ENCODE assay signal across 8 cellular contexts in the genomic region with DNA sequence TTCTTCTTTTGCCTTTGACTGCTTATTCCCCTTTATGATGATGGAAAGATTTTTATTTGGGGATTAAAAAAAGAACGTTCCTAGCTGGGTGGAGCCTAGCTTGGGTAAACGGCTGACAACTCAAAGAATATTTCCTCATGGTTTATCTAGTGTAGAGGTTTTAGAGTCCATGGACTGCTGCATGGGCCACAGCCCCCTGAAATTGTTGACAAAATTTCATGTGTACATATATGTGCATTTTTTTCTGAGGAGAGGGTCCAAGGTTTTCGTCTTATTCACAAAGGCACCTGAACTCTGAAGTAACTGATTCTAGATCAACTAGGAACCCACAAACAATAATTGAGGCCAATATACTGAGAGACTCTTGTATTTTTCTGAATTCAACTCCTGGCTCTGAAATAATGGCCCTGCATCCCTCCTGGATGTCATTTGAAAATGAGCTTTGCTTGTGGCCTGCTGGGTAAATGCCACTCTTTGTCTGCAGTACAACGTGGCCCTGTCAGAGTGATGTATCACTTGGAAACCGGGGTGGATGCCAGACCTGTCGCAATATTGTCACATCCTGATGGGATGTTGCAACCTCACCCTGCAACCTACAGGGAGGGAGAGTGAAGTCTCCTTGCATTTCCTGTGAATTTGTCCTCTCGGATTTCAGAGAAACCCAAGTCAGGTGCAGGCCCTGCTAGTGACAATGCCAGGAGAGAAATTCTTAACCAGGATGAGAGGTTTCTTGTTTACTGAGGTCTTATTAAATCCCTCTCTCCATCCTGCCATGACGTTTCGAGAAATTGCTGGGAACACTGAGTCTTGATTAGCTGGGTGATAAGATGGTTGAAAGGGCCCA. TPM values are rescaled to one million over a fixed set of nuclear protein-coding genes. Genes with fewer than 3 reads are reported as not detected.
DNase-seq lines count a peak whose midpoint lies in the region; ATAC-seq, FAIRE-seq and TF ChIP-seq lines count a peak whose summit lies in the region.

No MANE protein-coding gene starts in this region.

- H3K27ac ChIP-seq in AG04450 (ENCODE audit: low read depth, low read length): peak overlapping the region; percentile 90
- peak overlapping the region; percentile 83 for H3K27ac ChIP-seq in angular gyrus (ENCODE audit: low read depth, low read length)
- peak overlapping the region; percentile 100 for H3K27ac ChIP-seq in HepG2 (ENCODE audit: extremely low read length, insufficient read depth, low read length)
- no peak overlapping the region for H3K27ac ChIP-seq in CD8-positive, alpha-beta T cell (ENCODE audit: low read depth, low read length)

- no peak overlapping the region for H3K27ac Mint-ChIP-seq in CD8-positive, alpha-beta T cell
- no peak overlapping the region for H3K27ac Mint-ChIP-seq in chondrocyte (ENCODE audit: unreplicated experiment)

- no peak overlapping the region for H3K4me3 ChIP-seq in AG04450 (ENCODE audit: low read depth, low read length)
- peak overlapping the region in 2 of 3 experiments; percentile 34 to 56; a peak in 3 of 6 replicates for H3K4me3 ChIP-seq in HepG2 (replicated peaks in 1 of 3; ENCODE audit: insufficient read depth in 1 of 3, low read depth in 2 of 3, low read length in 3 of 3)
- no peak overlapping the region for H3K4me3 ChIP-seq in CD8-positive, alpha-beta T cell (ENCODE audit: low read depth, low read length)

- CTCF ChIA-PET in AG04450 (lab: Charles Lee): interaction anchor here (2.6 kb wide), 1 partner anchor 69 kb away, joined by 9 read pairs; no protein-coding TSS in a partner anchor
- CTCF ChIA-PET in HepG2 (lab: Yijun Ruan, JAX; ENCODE audit: low intra/inter-chr PET ratio, low total read pairs): no interaction called here
- CTCF ChIA-PET in CD8-positive, alpha-beta T cell (lab: Charles Lee): interaction anchor here (1.6 kb wide), 1 partner anchor 69 kb away, joined by 5 read pairs; no protein-coding TSS in a partner anchor

- H3K36me3 ChIP-seq in HepG2 (replicated peaks in 1 of 2; ENCODE audit: control insufficient read depth in 1 of 2, insufficient read depth in 2 of 2, low read length in 2 of 2): no peaks in the 10 kb centered on the region
- no peaks in the 10 kb centered on the region for H3K36me3 ChIP-seq in CD8-positive, alpha-beta T cell (ENCODE audit: insufficient read depth, low read length)

- intact Hi-C loops in HepG2 (cut with micrococcal nuclease; ENCODE audit: unreplicated experiment): loop anchor here (1.0 to 10.0 kb wide), 8 partner anchors 14 to 740 kb away; no protein-coding TSS in a partner anchor
- intact Hi-C loops in CD8-positive, alpha-beta T cell (cut with DNase I, micrococcal nuclease): loop anchor here (5.0 to 10.0 kb wide), 3 partner anchors 260 to 1633 kb away; a partner anchor contains a TSS

- TF ChIP-seq CTCF in AG04450 (IDR thresholded peaks at IDR 0.05; ENCODE audit: low read depth, low read length) (no peak), HepG2 (CRISPR knock-in tag; IDR thresholded peaks at IDR 0.05) (peak; percentile 31; the same call in 1 of the 2 replicates), chondrocyte (IDR thresholded peaks at IDR 0.05) (no peak)
- TF ChIP-seq CTCF in CD8-positive, alpha-beta T cell (IDR thresholded peaks at IDR 0.05): no peak

- in situ Hi-C loops in HepG2 (cut with HindIII; ENCODE audit: extremely low pct_ligation_motif_present, low pct_unique_long_range_greater_than_20kb): loop anchor here (10.0 kb wide), 1 partner anchor 50 kb away; no protein-coding TSS in a partner anchor

- H3K27me3 ChIP-seq in AG04450 (ENCODE audit: control insufficient read depth, insufficient read depth, low read length) (no peaks in the 10 kb centered on the region), HepG2 (ENCODE audit: control insufficient read depth in 1 of 2, insufficient read depth in 2 of 2, low read length in 2 of 2) (no peaks in the 10 kb centered on the region)
- H3K27me3 ChIP-seq in CD8-positive, alpha-beta T cell (ENCODE audit: insufficient read depth, low read length): no peaks in the 10 kb centered on the region

- TF ChIP-seq RAD21 in HepG2 (CRISPR knock-in tag; IDR thresholded peaks at IDR 0.05): no peak

- peak; percentile 83 for ATAC-seq in HepG2
- no peak for ATAC-seq in CD8-positive, alpha-beta T cell
- no peak for ATAC-seq in GM18868 (IDR thresholded peaks at IDR 0.05; ENCODE audit: unreplicated experiment)

- TSS peak; percentile 96 for BruUV-seq in HepG2 (replicated peaks; lab: Mats Ljungman, UMichigan)

- no peaks in the 10 kb centered on the region for H3K36me3 Mint-ChIP-seq in CD8-positive, alpha-beta T cell
- no peaks in the 10 kb centered on the region for H3K36me3 Mint-ChIP-seq in chondrocyte (ENCODE audit: low read depth)

- H3K9me3 ChIP-seq in AG04450 (ENCODE audit: control insufficient read depth, insufficient read depth, low read length) (no peaks in the 10 kb centered on the region), HepG2 (ENCODE audit: low read length) (no peaks in the 10 kb centered on the region)
- H3K9me3 ChIP-seq in CD8-positive, alpha-beta T cell (ENCODE audit: low read length): no peaks in the 10 kb centered on the region

- H3K27me3 Mint-ChIP-seq in CD8-positive, alpha-beta T cell (ENCODE audit: low read depth): peaks cover 38% of the 10 kb centered on the region
- no peaks in the 10 kb centered on the region for H3K27me3 Mint-ChIP-seq in chondrocyte (ENCODE audit: low read depth)

- WGBS in HepG2 (ENCODE audit: low lambda C conversion rate): 0% methylated on average over 6 of the region's 9 CpGs

- no peaks in the 10 kb centered on the region for H3K9me3 Mint-ChIP-seq in CD8-positive, alpha-beta T cell
- peaks cover 4% of the 10 kb centered on the region for H3K9me3 Mint-ChIP-seq in chondrocyte (ENCODE audit: low read depth)

- H3K9ac ChIP-seq in HepG2 (ENCODE audit: insufficient read depth, low read depth, low read length): peak overlapping the region; percentile 92

- no peaks in the 10 kb centered on the region for H3K79me2 ChIP-seq in HepG2 (ENCODE audit: insufficient read depth, low read length)

- H3K4me2 ChIP-seq in HepG2 (ENCODE audit: low read depth, low read length): peak overlapping the region; percentile 82

- peaks cover 86% of the 10 kb centered on the region for H3K4me1 ChIP-seq in HepG2 (ENCODE audit: insufficient read depth, low read length)
- H3K4me1 ChIP-seq in CD8-positive, alpha-beta T cell (ENCODE audit: insufficient read depth, low read length): peaks cover 36% of the 10 kb centered on the region

- peak; percentile 66 to 91 for TF ChIP-seq POLR2A in HepG2 (IDR thresholded peaks at IDR 0.05; ENCODE audit: insufficient read depth in 1 of 2, low read depth in 2 of 2, low read length in 2 of 2)

- DNase-seq in AG04450 (ENCODE audit: low read depth, low spot score): no peak
- peak; percentile 53 to 61 for DNase-seq in Kasumi-1 (lab: John Stamatoyannopoulos, UW)
- peak; percentile 99 for DNase-seq in HepG2 (ENCODE audit: low spot score)
- no peak for DNase-seq in CD8-positive, alpha-beta T cell
- no peak for DNase-seq in chondrocyte (ENCODE audit: low spot score)
- DNase-seq in GOT3 (lab: John Stamatoyannopoulos, UW): no peak

- H3K4me3 Mint-ChIP-seq in CD8-positive, alpha-beta T cell: no peak overlapping the region
- H3K4me3 Mint-ChIP-seq in chondrocyte (ENCODE audit: unreplicated experiment): no peak overlapping the region

- TF ChIP-seq EP300 in HepG2 (IDR thresholded peaks at IDR 0.05; ENCODE audit: low read depth in 2 of 2, low read length in 2 of 2) (peak; percentile 97 to 99), HepG2 (CRISPR knock-in tag; IDR thresholded peaks at IDR 0.05; ENCODE audit: borderline replicate concordance) (peak; percentile 99)

- H3K4me1 Mint-ChIP-seq in CD8-positive, alpha-beta T cell (ENCODE audit: low read depth): peaks cover 32% of the 10 kb centered on the region
- peaks cover 6% of the 10 kb centered on the region for H3K4me1 Mint-ChIP-seq in chondrocyte (ENCODE audit: low read depth)

- peak; percentile 99 for FAIRE-seq in HepG2 (lab: Jason Lieb, UNC)

- no peaks in the 10 kb centered on the region for H4K20me1 ChIP-seq in HepG2 (ENCODE audit: insufficient read depth, low read length)

- POLR2A ChIA-PET in AG04450 (lab: Yijun Ruan, JAX): interaction anchor here (0.7 to 1.7 kb wide), 3 partner anchors 10 to 55 kb away, joined by 3 to 5 read pairs (median 4); no protein-coding TSS in a partner anchor
- POLR2A ChIA-PET in HepG2 (lab: Yijun Ruan, JAX): interaction anchor here (0.6 to 5.1 kb wide), 21 partner anchors 10 to 963 kb away, joined by 3 to 145 read pairs (median 4); a partner anchor contains a TSS
- POLR2A ChIA-PET in CD8-positive, alpha-beta T cell (lab: Charles Lee): interaction anchor here (0.8 kb wide), 1 partner anchor 10 kb away, joined by 4 read pairs; no protein-coding TSS in a partner anchor

- H2AFZ ChIP-seq in HepG2 (ENCODE audit: low read length): no peak overlapping the region

RNA-seq across cellular contexts. Expression of a gene that starts 33.8 kb away (rescaled TPM):
- 0.05 and 0.07 TPM in 2 replicates for polyA plus RNA-seq in AG04450 (2011; rRNA removed)
- 0.74 TPM in 1 of 2 replicates, not detected in the other for polyA minus RNA-seq in AG04450 (2011; rRNA and poly(A)+ RNA removed)
- 0.24 and 0.46 TPM in 2 replicates for total RNA-seq in HepG2 (2016; rRNA removed; fragmentation: Illumina TruSeq; extraction: Trizol)
- total RNA-seq in HepG2 (2016; cell fraction: cytosol; rRNA removed; fragmentation: Illumina TruSeq; extraction: Trizol; ENCODE audit: low read depth): not detected in 2 replicates
- total RNA-seq in HepG2 (2016; cell fraction: insoluble cytoplasmic fraction; rRNA removed; fragmentation: Illumina TruSeq; extraction: Trizol): 0.19 and 0.65 TPM in 2 replicates
- total RNA-seq in HepG2 (2016; cell fraction: membrane; rRNA removed; fragmentation: Illumina TruSeq; extraction: Trizol): 0.09 and 0.24 TPM in 2 replicates
- 0.22 and 0.28 TPM in 2 replicates for total RNA-seq in HepG2 (2016; cell fraction: nucleus; rRNA removed; fragmentation: Illumina TruSeq; extraction: Trizol)
- 0.04 TPM in 1 of 2 replicates, not detected in the other for polyA plus RNA-seq in HepG2 (2011; rRNA removed)
- 0.08 TPM in 1 of 2 replicates, not detected in the other for polyA plus RNA-seq in HepG2 (2011; cell fraction: cytosol; rRNA removed)
- 0.07 TPM in 1 of 2 replicates, not detected in the other for polyA plus RNA-seq in HepG2 (2011; cell fraction: nucleus; rRNA removed)
- polyA plus RNA-seq in HepG2 (2012): not detected in 2 replicates
- polyA plus RNA-seq in HepG2 (2016; cell fraction: cytosol; fragmentation: Illumina TruSeq; extraction: Trizol; ENCODE audit: low read depth): 0.06 and 0.17 TPM in 2 replicates
- polyA plus RNA-seq in HepG2 (2016; cell fraction: insoluble cytoplasmic fraction; fragmentation: Illumina TruSeq; extraction: Trizol; ENCODE audit: low read depth): 0.13 and 0.40 TPM in 2 replicates
- 0.13 TPM in 1 of 2 replicates, not detected in the other for polyA plus RNA-seq in HepG2 (2016; cell fraction: membrane; fragmentation: Illumina TruSeq; extraction: Trizol; ENCODE audit: low read depth)
- 0.28 and 0.30 TPM in 2 replicates for polyA plus RNA-seq in HepG2 (2016; cell fraction: nucleus; fragmentation: Illumina TruSeq; extraction: Trizol; ENCODE audit: insufficient read depth, low read depth)
- 0.06 and 0.65 TPM in 2 replicates for polyA minus RNA-seq in HepG2 (2011; rRNA and poly(A)+ RNA removed; ENCODE audit: low replicate concordance)
- not detected in 2 replicates for polyA minus RNA-seq in HepG2 (2011; cell fraction: cytosol; rRNA and poly(A)+ RNA removed)
- polyA minus RNA-seq in HepG2 (2011; cell fraction: nucleus; rRNA and poly(A)+ RNA removed): 0.25 and 0.39 TPM in 2 replicates
- not detected for total RNA-seq in CD8-positive, alpha-beta T cell
- total RNA-seq in chondrocyte: not detected in 3 replicates

Comparison
In these comparisons a context has a peak if more than half of its experiments do, and no peak if none do; other contexts are left out.
1. DNase-seq: peak in Kasumi-1 (2 of 2) and HepG2 (single experiment); none in AG04450 (single experiment), CD8-positive, alpha-beta T cell (0 of 7), chondrocyte (single experiment) and GOT3 (single experiment).
2. H3K4me3 ChIP-seq: peak in HepG2 (2 of 3); none in AG04450 (single experiment) and CD8-positive, alpha-beta T cell (single experiment).